Comparison of ENCODE assay signal across 32 cellular contexts in the genomic region with DNA sequence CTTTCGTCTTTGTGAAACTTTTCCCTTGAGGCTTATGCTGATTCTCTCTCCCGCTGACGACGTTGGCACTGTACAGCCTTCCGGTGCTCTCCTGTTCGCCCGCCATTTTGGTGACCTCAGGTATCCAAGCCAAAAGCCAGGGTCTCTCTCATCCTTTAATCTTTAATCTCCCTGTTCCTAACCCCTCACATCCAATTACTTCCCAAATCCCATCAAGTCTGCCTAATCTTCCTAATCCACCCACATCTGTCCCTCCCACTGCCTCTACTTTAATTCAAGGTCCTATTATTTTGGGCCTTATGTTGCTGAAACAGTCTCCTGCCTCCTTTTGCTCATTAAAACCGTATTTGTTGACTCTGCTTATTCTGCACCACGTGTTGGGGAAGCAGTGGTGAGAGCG. TPM values are rescaled to one million over a fixed set of nuclear protein-coding genes. Genes with fewer than 3 reads are reported as not detected.
"Had no signal": no experiment of that assay in that cellular context is flagged by ENCODE, and none has a peak within 500 bp of the region (broad histone marks: within the 10 kb centered on the region; RNA-seq: fewer than 3 reads in every experiment).

No MANE protein-coding gene starts in this region.

- H3K27me3 ChIP-seq: adrenal gland, body of pancreas, breast epithelium, MG63 had no signal

- H3K4me1 Mint-ChIP-seq: activated CD4-positive, alpha-beta T cell treated with anti-CD3 and anti-CD28 coated beads for 36 hours; activated CD4-positive, alpha-beta T cell treated with anti-CD3 and anti-CD28 coated beads, Interleukin-2, amount 10 ng/mL, durations not matched to agents 7 days and 5 days had no signal

- H3K27ac Mint-ChIP-seq: activated CD4-positive, alpha-beta T cell treated with anti-CD3 and anti-CD28 coated beads for 36 hours; activated CD4-positive, alpha-beta T cell treated with anti-CD3 and anti-CD28 coated beads, Interleukin-2, amount 10 ng/mL, durations not matched to agents 7 days and 5 days; activated CD8-positive, alpha-beta T cell treated with anti-CD3 and anti-CD28 coated beads, Interleukin-2, amount 10 ng/mL, durations not matched to agents 7 days and 5 days; activated naive CD4-positive, alpha-beta T cell treated with anti-CD3 and anti-CD28 coated beads for 36 hours; activated naive CD4-positive, alpha-beta T cell treated with anti-CD3 and anti-CD28 coated beads, Interleukin-2, amount 50 U/mL, for 72 hours; activated T-cell treated with anti-CD3 and anti-CD28 coated beads, Interleukin-2, amount 50 U/mL, for 24 hours; activated T-helper 2 cell treated with anti-CD3 and anti-CD28 coated beads, Interferon-gamma antibody, Interleukin-2, Interleukin-4, amounts not matched to agents 10 μg/mL and 5 μg/mL and 100 μg/mL, durations not matched to agents 14 hours and 24 hours and 36 hours had no signal

- FAIRE-seq: astrocyte had no signal

- DNase-seq: activated CD4-positive, alpha-beta T cell treated with anti-CD3 and anti-CD28 coated beads for 36 hours; activated CD4-positive, alpha-beta T cell treated with anti-CD3 and anti-CD28 coated beads, Interleukin-2, amount 10 ng/mL, durations not matched to agents 7 days and 5 days; activated CD4-positive, alpha-beta T cell treated with anti-CD3 and anti-CD28 coated beads, Interleukin-2, amount 50 U/mL, for 48 hours; activated CD8-positive, alpha-beta T cell treated with anti-CD3 and anti-CD28 coated beads, Interleukin-2, amount 10 ng/mL, durations not matched to agents 7 days and 5 days; activated gamma-delta T cell; activated naive CD4-positive, alpha-beta T cell treated with anti-CD3 and anti-CD28 coated beads for 36 hours; activated T-cell treated with anti-CD3 and anti-CD28 coated beads, Interleukin-2, amount 50 U/mL, for 24 hours; adrenal gland; body of pancreas; Kasumi-1; MG63; NCI-H1048; NCI-H1105 treated with DMSO at 0.1 percent for 48 hours; NCI-H1436; NCI-H1694; NCI-H1930; NCI-H345; NCI-H526 treated with DMSO at 0.1 percent for 48 hours; NCI-H774; NK-92 treated with Interleukin-12 subunit alpha and Interleukin-12 subunit beta, amount 100 ng/mL, for 24 hours; PC-9; Right ventricle myocardium superior; SW 1271; T-helper 1 cell; T-helper 2 cell; T-helper 9 cell had no signal

- H3K36me3 ChIP-seq: adrenal gland, breast epithelium had no signal

- H3K4me3 Mint-ChIP-seq: activated CD4-positive, alpha-beta T cell treated with anti-CD3 and anti-CD28 coated beads for 36 hours; activated CD4-positive, alpha-beta T cell treated with anti-CD3 and anti-CD28 coated beads, Interleukin-2, amount 10 ng/mL, durations not matched to agents 7 days and 5 days; activated CD8-positive, alpha-beta T cell treated with anti-CD3 and anti-CD28 coated beads, Interleukin-2, amount 10 ng/mL, durations not matched to agents 7 days and 5 days; activated naive CD4-positive, alpha-beta T cell treated with anti-CD3 and anti-CD28 coated beads for 36 hours; activated T-cell treated with anti-CD3 and anti-CD28 coated beads, Interleukin-2, amount 50 U/mL, for 24 hours had no signal

- H3K27me3 Mint-ChIP-seq: activated CD4-positive, alpha-beta T cell treated with anti-CD3 and anti-CD28 coated beads for 36 hours; activated CD4-positive, alpha-beta T cell treated with anti-CD3 and anti-CD28 coated beads, Interleukin-2, amount 10 ng/mL, durations not matched to agents 7 days and 5 days; activated T-cell treated with anti-CD3 and anti-CD28 coated beads, Interleukin-2, amount 50 U/mL, for 24 hours had no signal

- H3K9me3 ChIP-seq: adrenal gland, body of pancreas, breast epithelium, MG63 had no signal

- H3K9me3 Mint-ChIP-seq: activated CD4-positive, alpha-beta T cell treated with anti-CD3 and anti-CD28 coated beads, Interleukin-2, amount 10 ng/mL, durations not matched to agents 7 days and 5 days; activated naive CD4-positive, alpha-beta T cell treated with anti-CD3 and anti-CD28 coated beads for 36 hours; activated naive CD4-positive, alpha-beta T cell treated with anti-CD3 and anti-CD28 coated beads, Interleukin-2, amount 50 U/mL, for 72 hours; activated T-cell treated with anti-CD3 and anti-CD28 coated beads, Interleukin-2, amount 50 U/mL, for 24 hours; activated T-helper 2 cell treated with anti-CD3 and anti-CD28 coated beads, Interferon-gamma antibody, Interleukin-2, Interleukin-4, amounts not matched to agents 10 μg/mL and 5 μg/mL and 100 μg/mL, durations not matched to agents 14 hours and 24 hours and 36 hours had no signal

- H3K27ac ChIP-seq: adrenal gland, body of pancreas, breast epithelium, PC-9 had no signal

- H3K4me1 ChIP-seq: adrenal gland, body of pancreas, breast epithelium had no signal

- H3K4me3 ChIP-seq: adrenal gland, body of pancreas, breast epithelium, MG63, PC-9 had no signal

RNA-seq across cellular contexts. Expression of gene EFNB3, which starts 9.4 kb away (rescaled TPM):
- total RNA-seq: activated CD4-positive, alpha-beta T cell treated with anti-CD3 and anti-CD28 coated beads for 36 hours; activated CD4-positive, alpha-beta T cell treated with anti-CD3 and anti-CD28 coated beads, Interleukin-2, amount 10 ng/mL, durations not matched to agents 7 days and 5 days; activated CD8-positive, alpha-beta T cell treated with anti-CD3 and anti-CD28 coated beads, Interleukin-2, amount 10 ng/mL, durations not matched to agents 7 days and 5 days; activated naive CD4-positive, alpha-beta T cell treated with anti-CD3 and anti-CD28 coated beads for 36 hours; activated naive CD4-positive, alpha-beta T cell treated with anti-CD3 and anti-CD28 coated beads, Interleukin-2, amount 50 U/mL, for 72 hours; activated T-helper 2 cell treated with anti-CD3 and anti-CD28 coated beads, Interferon-gamma antibody, Interleukin-2, Interleukin-4, amounts not matched to agents 10 μg/mL and 5 μg/mL and 100 μg/mL, durations not matched to agents 14 hours and 24 hours and 36 hours had no signal

RNA-seq across cellular contexts. Expression of gene DNAH2, which starts 22.0 kb away (rescaled TPM):
- total RNA-seq: activated CD4-positive, alpha-beta T cell treated with anti-CD3 and anti-CD28 coated beads for 36 hours; activated CD4-positive, alpha-beta T cell treated with anti-CD3 and anti-CD28 coated beads, Interleukin-2, amount 10 ng/mL, durations not matched to agents 7 days and 5 days; activated CD8-positive, alpha-beta T cell treated with anti-CD3 and anti-CD28 coated beads, Interleukin-2, amount 10 ng/mL, durations not matched to agents 7 days and 5 days; activated naive CD4-positive, alpha-beta T cell treated with anti-CD3 and anti-CD28 coated beads for 36 hours; activated T-helper 2 cell treated with anti-CD3 and anti-CD28 coated beads, Interferon-gamma antibody, Interleukin-2, Interleukin-4, amounts not matched to agents 10 μg/mL and 5 μg/mL and 100 μg/mL, durations not matched to agents 14 hours and 24 hours and 36 hours; NCI-H460; OCI-LY7; Right ventricle myocardium superior had no signal

RNA-seq across cellular contexts. Expression of gene ATP1B2, which starts 44.9 kb away (rescaled TPM):
- total RNA-seq: activated CD8-positive, alpha-beta T cell treated with anti-CD3 and anti-CD28 coated beads, Interleukin-2, amount 10 ng/mL, durations not matched to agents 7 days and 5 days; NCI-H460; OCI-LY7 had no signal
